ENCODE assay signal across 13 cellular contexts in genomic region chr7:27364344-27364758, GRCh38.
DNase-seq lines count a peak whose midpoint lies in the region; TF ChIP-seq lines count a peak whose summit lies in the region.
"Had no signal": no experiment of that assay in that cellular context is flagged by ENCODE, and none has a peak within 500 bp of the region (broad histone marks: within the 10 kb centered on the region; RNA-seq: fewer than 3 reads in every experiment).

No MANE protein-coding gene starts in this region.

- no peaks in the 10 kb centered on the region for H3K4me1 Mint-ChIP-seq in activated T-helper 2 cell treated with anti-CD3 and anti-CD28 coated beads, Interferon-gamma antibody, Interleukin-2, Interleukin-4, amounts not matched to agents 10 μg/mL and 5 μg/mL and 100 μg/mL, durations not matched to agents 14 hours and 24 hours and 36 hours (ENCODE audit: low read depth)

- no peaks in the 10 kb centered on the region for H3K9me3 Mint-ChIP-seq in activated T-helper 2 cell treated with anti-CD3 and anti-CD28 coated beads, Interferon-gamma antibody, Interleukin-2, Interleukin-4, amounts not matched to agents 10 μg/mL and 5 μg/mL and 100 μg/mL, durations not matched to agents 14 hours and 24 hours and 36 hours
- H3K9me3 Mint-ChIP-seq: activated T-cell treated with anti-CD3 and anti-CD28 coated beads, Interleukin-2, amount 50 U/mL, for 4 hours; memory B cell; stimulated activated naive CD8-positive, alpha-beta T cell treated with anti-CD3 and anti-CD28 coated beads, Interleukin-15, Interleukin-2, amounts not matched to agents 100 ng/mL and 50 ng/mL, for 24 hours had no signal

- H2AFZ ChIP-seq in PC-9 (peak overlapping the region; percentile 72), osteoblast (ENCODE audit: low read length) (peak overlapping the region; percentile 95)

- POLR2A ChIA-PET in PC-9 (lab: Charles Lee; ENCODE audit: unreplicated experiment) = no interaction called here
- POLR2A ChIA-PET in GM10248 (lab: Yijun Ruan, JAX) = no interaction called here

- no TSS peak for BruUV-seq in PC-9 (replicated peaks; lab: Mats Ljungman, UMichigan)

- H4K20me1 ChIP-seq in PC-9 (ENCODE audit: insufficient read depth) (no peaks in the 10 kb centered on the region), osteoblast (ENCODE audit: insufficient read depth, low read length) (no peaks in the 10 kb centered on the region)

- CTCF ChIA-PET in PC-9 (lab: Charles Lee) = no interaction called here
- CTCF ChIA-PET in GM10248 (lab: Yijun Ruan, JAX) = no interaction called here

- H3K27ac ChIP-seq in PC-9 (peak overlapping the region; percentile 27; the same call in 1 of the 2 replicates), osteoblast (ENCODE audit: low read depth, low read length) (peak overlapping the region; percentile 82)

- intact Hi-C loops in PC-9 (cut with micrococcal nuclease; ENCODE audit: unreplicated experiment) = no loop called here
- intact Hi-C loops in activated T-helper 2 cell treated with anti-CD3 and anti-CD28 coated beads, Interferon-gamma antibody, Interleukin-2, Interleukin-4, amounts not matched to agents 10 μg/mL and 5 μg/mL and 100 μg/mL, durations not matched to agents 14 hours and 24 hours and 36 hours (cut with micrococcal nuclease) = no loop called here

- no peaks in the 10 kb centered on the region for H3F3A ChIP-seq in PC-9 (ENCODE audit: insufficient read depth, low read depth)

- H3K4me1 ChIP-seq in PC-9 (replicated peaks; ENCODE audit: insufficient read depth) = peaks cover 18% of the 10 kb centered on the region
- peaks cover 18% of the 10 kb centered on the region for H3K4me1 ChIP-seq in osteoblast (ENCODE audit: insufficient read depth, low read length)

- TF ChIP-seq CTCF in AG10803 (conservative IDR thresholded peaks at IDR 0.05; ENCODE audit: low read length) (no peak), PC-9 (conservative IDR thresholded peaks at IDR 0.05) (no peak), fibroblast of mammary gland (conservative IDR thresholded peaks at IDR 0.05; ENCODE audit: control insufficient read depth, insufficient read depth, low read depth, low read length) (no peak), osteoblast (IDR thresholded peaks at IDR 0.05; ENCODE audit: extremely low read depth, low read depth, low read length) (no peak), GM10248 (IDR thresholded peaks at IDR 0.05; ENCODE audit: control extremely low read depth, extremely low read depth, low read depth, missing control alignments) (no peak)

- H3K79me2 ChIP-seq in PC-9 (ENCODE audit: low read depth) (no peaks in the 10 kb centered on the region), osteoblast (ENCODE audit: insufficient read depth, low read length) (no peaks in the 10 kb centered on the region)

- no peaks in the 10 kb centered on the region for H3K36me3 ChIP-seq in PC-9 (ENCODE audit: low read depth)
- no peaks in the 10 kb centered on the region for H3K36me3 ChIP-seq in osteoblast (ENCODE audit: insufficient read depth, low read length)

- no peaks in the 10 kb centered on the region for H3K27me3 Mint-ChIP-seq in activated T-helper 2 cell treated with anti-CD3 and anti-CD28 coated beads, Interferon-gamma antibody, Interleukin-2, Interleukin-4, amounts not matched to agents 10 μg/mL and 5 μg/mL and 100 μg/mL, durations not matched to agents 14 hours and 24 hours and 36 hours (ENCODE audit: low read depth)
- H3K27me3 Mint-ChIP-seq: memory B cell had no signal

- no peaks in the 10 kb centered on the region for H3K36me3 Mint-ChIP-seq in activated T-helper 2 cell treated with anti-CD3 and anti-CD28 coated beads, Interferon-gamma antibody, Interleukin-2, Interleukin-4, amounts not matched to agents 10 μg/mL and 5 μg/mL and 100 μg/mL, durations not matched to agents 14 hours and 24 hours and 36 hours (ENCODE audit: low read depth)
- H3K36me3 Mint-ChIP-seq: memory B cell had no signal

- no peaks in the 10 kb centered on the region for H3K9me2 ChIP-seq in PC-9 (ENCODE audit: insufficient read depth)

- H3K27me3 ChIP-seq in PC-9 (ENCODE audit: insufficient read depth, low read depth) (no peaks in the 10 kb centered on the region), osteoblast (ENCODE audit: insufficient read depth, low read length) (no peaks in the 10 kb centered on the region)

- H3K9me3 ChIP-seq in PC-9 (ENCODE audit: insufficient read depth, low read depth) = no peaks in the 10 kb centered on the region
- no peaks in the 10 kb centered on the region for H3K9me3 ChIP-seq in osteoblast (ENCODE audit: low read depth, low read length)
- H3K9me3 ChIP-seq: Caco-2 had no signal

- H3K4me2 ChIP-seq in PC-9 (peak overlapping the region; percentile 65), osteoblast (ENCODE audit: insufficient read depth, low read length) (peak overlapping the region; percentile 78)

- H3K4me3 Mint-ChIP-seq in activated T-helper 2 cell treated with anti-CD3 and anti-CD28 coated beads, Interferon-gamma antibody, Interleukin-2, Interleukin-4, amounts not matched to agents 10 μg/mL and 5 μg/mL and 100 μg/mL, durations not matched to agents 14 hours and 24 hours and 36 hours (ENCODE audit: low read depth) = no peak overlapping the region
- H3K4me3 Mint-ChIP-seq: activated T-cell treated with anti-CD3 and anti-CD28 coated beads, Interleukin-2, amount 50 U/mL, for 4 hours; memory B cell; stimulated activated naive CD8-positive, alpha-beta T cell treated with anti-CD3 and anti-CD28 coated beads, Interleukin-15, Interleukin-2, amounts not matched to agents 100 ng/mL and 50 ng/mL, for 24 hours had no signal

- no peak overlapping the region for H3K27ac Mint-ChIP-seq in activated T-helper 2 cell treated with anti-CD3 and anti-CD28 coated beads, Interferon-gamma antibody, Interleukin-2, Interleukin-4, amounts not matched to agents 10 μg/mL and 5 μg/mL and 100 μg/mL, durations not matched to agents 14 hours and 24 hours and 36 hours
- H3K27ac Mint-ChIP-seq: memory B cell; stimulated activated naive CD8-positive, alpha-beta T cell treated with anti-CD3 and anti-CD28 coated beads, Interleukin-15, Interleukin-2, amounts not matched to agents 100 ng/mL and 50 ng/mL, for 24 hours had no signal

- H3K4me3 ChIP-seq in AG10803 (ENCODE audit: low read length) = peak overlapping the region; percentile 52
- H3K4me3 ChIP-seq in PC-9 = peak overlapping the region; percentile 6; the same call in 1 of the 2 replicates
- peak overlapping the region; percentile 31 for H3K4me3 ChIP-seq in fibroblast of mammary gland (ENCODE audit: control insufficient read depth, low read depth, low read length)
- H3K4me3 ChIP-seq in osteoblast (ENCODE audit: insufficient read depth, low read length) = peak overlapping the region; percentile 59

- peak; percentile 83 for DNase-seq in AG10803 (ENCODE audit: low read depth)
- peak; percentile 21 to 53 for DNase-seq in PC-9
- peak; percentile 94 for DNase-seq in fibroblast of mammary gland (ENCODE audit: low read depth)
- DNase-seq in osteoblast (ENCODE audit: insufficient read length, low spot score, missing footprints) = peak; percentile 87
- no peak for DNase-seq in NCI-H69 (lab: John Stamatoyannopoulos, UW)
- DNase-seq in GM10248 (ENCODE audit: extremely low spot score) = no peak
- no peak for DNase-seq in activated T-helper 2 cell treated with anti-CD3 and anti-CD28 coated beads, Interferon-gamma antibody, Interleukin-2, Interleukin-4, amounts not matched to agents 10 μg/mL and 5 μg/mL and 100 μg/mL, durations not matched to agents 14 hours and 24 hours and 36 hours (ENCODE audit: low spot score)
- no peak for DNase-seq in NCI-H774 (lab: John Stamatoyannopoulos, UW)
- DNase-seq: activated T-cell treated with anti-CD3 and anti-CD28 coated beads, Interleukin-2, amount 50 U/mL, for 4 hours; Caco-2; NCI-H2029 treated with DMSO at 0.1 percent for 48 hours had no signal

Comparison
In these comparisons a context has a peak if more than half of its experiments do, and no peak if none do; other contexts are left out.
1. DNase-seq: peak in AG10803 (single experiment), PC-9 (2 of 2), fibroblast of mammary gland (single experiment) and osteoblast (single experiment); none in NCI-H69 (single experiment), GM10248 (single experiment), activated T-helper 2 cell treated with anti-CD3 and anti-CD28 coated beads, Interferon-gamma antibody, Interleukin-2, Interleukin-4, amounts not matched to agents 10 μg/mL and 5 μg/mL and 100 μg/mL, durations not matched to agents 14 hours and 24 hours and 36 hours (single experiment) and NCI-H774 (single experiment).
2. H3K4me3 ChIP-seq: peak in every context shown above with its lines; median percentile 59 in osteoblast; 52 in AG10803; 31 in fibroblast of mammary gland; 6 in PC-9.